9 cellular contexts compared by ENCODE assay signal in genomic region chr3:184284696-184285095, GRCh38. TPM values are rescaled to one million over a fixed set of nuclear protein-coding genes. Genes with fewer than 3 reads are reported as not detected.
DNase-seq lines count a peak whose midpoint lies in the region; ATAC-seq and TF ChIP-seq lines count a peak whose summit lies in the region.
"Had no signal": no experiment of that assay in that cellular context is flagged by ENCODE, and none has a peak within 500 bp of the region (broad histone marks: within the 10 kb centered on the region; RNA-seq: fewer than 3 reads in every experiment).

No MANE protein-coding gene starts in this region.

- no peaks in the 10 kb centered on the region for H3K4me1 ChIP-seq in IMR-90 (ENCODE audit: control insufficient read depth, insufficient read depth, low read length)
- no peaks in the 10 kb centered on the region for H3K4me1 ChIP-seq in OCI-LY1 (ENCODE audit: insufficient read depth, low read length, severe bottlenecking)
- H3K4me1 ChIP-seq in mammary epithelial cell (ENCODE audit: insufficient read depth, low read length), result no peaks in the 10 kb centered on the region
- H3K4me1 ChIP-seq: SJSA1 had no signal

- POLR2A ChIA-PET in IMR-90 (lab: Charles Lee; ENCODE audit: unreplicated experiment), result interaction anchor here (0.6 kb wide), 1 partner anchor 64 kb away, joined by 6 read pairs; no protein-coding TSS in a partner anchor

- CTCF ChIA-PET in IMR-90 (lab: Yijun Ruan, JAX) (interaction anchor here (0.6 kb wide), 1 partner anchor 40 kb away, joined by 3 read pairs; no protein-coding TSS in a partner anchor), mammary epithelial cell (lab: Charles Lee; ENCODE audit: low non-redundant PET) (no interaction called here)

- peak; percentile 94 for ATAC-seq in IMR-90 (ENCODE audit: low read depth)
- ATAC-seq in left lobe of liver, result peak; percentile 88
- ATAC-seq in GM18511 (IDR thresholded peaks at IDR 0.05; ENCODE audit: unreplicated experiment), result no peak
- ATAC-seq in HG03025 (IDR thresholded peaks at IDR 0.05; ENCODE audit: low FRiP score, unreplicated experiment), result no peak

- no peak overlapping the region for H3K56ac ChIP-seq in IMR-90 (ENCODE audit: extremely low read depth, insufficient read depth, low read length)

- no peak overlapping the region for H3K23ac ChIP-seq in IMR-90 (ENCODE audit: low read depth, low read length)

- in situ Hi-C loops in IMR-90 (cut with MboI; ENCODE audit: low sequenced_read_pairs) (loop anchor here (10.0 kb wide), 1 partner anchor 390 kb away; no protein-coding TSS in a partner anchor), mammary epithelial cell (cut with MboI; ENCODE audit: low sequenced_read_pairs in 2 of 2) (loop anchor here (10.0 kb wide), 1 partner anchor 390 kb away; no protein-coding TSS in a partner anchor)

- dilution Hi-C loops in IMR-90 (cut with HindIII; ENCODE audit: low sequenced_read_pairs, unreplicated experiment), result no loop called here
- dilution Hi-C loops in mammary epithelial cell (cut with HindIII; ENCODE audit: low sequenced_read_pairs), result loop anchor here (5.0 kb wide), 1 partner anchor 57 kb away; the partner anchor contains the start of gene VWA5B2

- TF ChIP-seq RAD21 in IMR-90 (IDR thresholded peaks at IDR 0.05; ENCODE audit: low read length), result peak; percentile 63

- H2AK5ac ChIP-seq in IMR-90 (ENCODE audit: low read depth, low read length), result no peak overlapping the region

- intact Hi-C loops in IMR-90 (cut with micrococcal nuclease) (loop anchor here (1.0 to 5.0 kb wide), 2 partner anchors 57 to 389 kb away; partner anchors contain the start of gene VWA5B2), mammary epithelial cell (cut with micrococcal nuclease) (loop anchor here (1.0 to 10.0 kb wide), 6 partner anchors 57 to 398 kb away; partner anchors contain the start of gene ABCC5)

- no peak overlapping the region for H3K4ac ChIP-seq in IMR-90 (ENCODE audit: low read depth, low read length)

- 0% methylated on average over 2 of the region's 4 CpGs; no CpG with 5 or more reads in 1 of the 2 experiments for WGBS in IMR-90 (ENCODE audit: extremely low coverage in 2 of 2, insufficient read length in 1 of 2), 2 experiments
- WGBS in mammary epithelial cell (ENCODE audit: low coverage, missing lambda C conversion rate), result 20% methylated on average over 4 of the region's 4 CpGs

- H3K4me3 ChIP-seq in IMR-90 (ENCODE audit: insufficient read depth, low read depth, low read length) (no peak overlapping the region), OCI-LY1 (ENCODE audit: low read depth, low read length, poor library complexity, severe bottlenecking) (no peak overlapping the region), mammary epithelial cell (replicated peaks in 1 of 3; ENCODE audit: insufficient read depth in 1 of 3, low read depth in 2 of 3, low read length in 3 of 3) (no peak overlapping the region)
- H3K4me3 ChIP-seq: SJSA1 had no signal

- H3K27ac ChIP-seq in IMR-90 (ENCODE audit: insufficient read depth, low read length) (no peak overlapping the region), OCI-LY1 (ENCODE audit: low read depth, low read length, poor library complexity, severe bottlenecking) (no peak overlapping the region), mammary epithelial cell (ENCODE audit: insufficient read depth, low read depth, low read length) (no peak overlapping the region)
- H3K27ac ChIP-seq: SJSA1 had no signal

- DNase-seq in DMS53 treated with DMSO at 0.1 percent for 48 hours (lab: John Stamatoyannopoulos, UW; ENCODE audit: unreplicated experiment) (peak; percentile 73), IMR-90 (peak; percentile 65), mammary epithelial cell (peak; percentile 50), left lobe of liver (ENCODE audit: low spot score) (peak; percentile 59)
- no peak for DNase-seq in effector CD4-positive, alpha-beta T cell

- H2BK5ac ChIP-seq in IMR-90 (ENCODE audit: low read depth, low read length, poor library complexity, severe bottlenecking), result no peak overlapping the region

- H3K4me2 ChIP-seq in IMR-90 (ENCODE audit: low read depth, low read length) (no peak overlapping the region), OCI-LY1 (ENCODE audit: low read length) (no peak overlapping the region), mammary epithelial cell (ENCODE audit: insufficient read depth, low read depth, low read length) (no peak overlapping the region)

- no peak overlapping the region for H2BK120ac ChIP-seq in IMR-90 (ENCODE audit: low read depth, low read length)

- BruUV-seq in IMR-90 (replicated peaks; lab: Mats Ljungman, UMichigan) (no TSS peak), mammary epithelial cell (replicated peaks; lab: Mats Ljungman, UMichigan) (no TSS peak)

- no peaks in the 10 kb centered on the region for H3K9me1 ChIP-seq in IMR-90 (ENCODE audit: insufficient read depth, low read length)

- H3K27me3 ChIP-seq in IMR-90 (ENCODE audit: control insufficient read depth, insufficient read depth, low read length) (peaks cover 41% of the 10 kb centered on the region), OCI-LY1 (ENCODE audit: insufficient read depth, low read length) (peaks cover 7% of the 10 kb centered on the region; the same call in 1 of the 2 replicates), mammary epithelial cell (ENCODE audit: insufficient read depth, low read length) (no peaks in the 10 kb centered on the region)

- no peaks in the 10 kb centered on the region for H3K9me2 ChIP-seq in OCI-LY1 (ENCODE audit: low read depth, low read length)

- H3K9me3 ChIP-seq in IMR-90 (ENCODE audit: control insufficient read depth, insufficient read depth, low read length) (peaks cover 3% of the 10 kb centered on the region), OCI-LY1 (ENCODE audit: low read length) (no peaks in the 10 kb centered on the region), mammary epithelial cell (replicated peaks; ENCODE audit: insufficient read depth, low read length) (no peaks in the 10 kb centered on the region)
- H3K9me3 ChIP-seq: SJSA1 had no signal

- H3K79me1 ChIP-seq in IMR-90 (ENCODE audit: low read depth in 1 of 2, low read length in 2 of 2), result no peaks in the 10 kb centered on the region

- H2AK9ac ChIP-seq in IMR-90 (replicated peaks; ENCODE audit: low read depth, low read length, poor library complexity), result no peak overlapping the region

- no peak overlapping the region for H2BK15ac ChIP-seq in IMR-90 (ENCODE audit: low read depth, low read length)

- TF ChIP-seq CTCF in IMR-90 (conservative IDR thresholded peaks at IDR 0.05; ENCODE audit: low read depth, low read length) (peak; percentile 57), OCI-LY1 (IDR thresholded peaks at IDR 0.05; ENCODE audit: low read length) (peak; percentile 62), mammary epithelial cell (conservative IDR thresholded peaks at IDR 0.05 in 1 of 2, IDR thresholded peaks at IDR 0.05 in 1 of 2; ENCODE audit: extremely low read depth in 1 of 2, insufficient read depth in 1 of 2, low read depth in 1 of 2, low read length in 2 of 2) (peak; percentile 48 to 62)

- no peak overlapping the region for H4K5ac ChIP-seq in IMR-90 (ENCODE audit: low read depth, low read length)

- no peaks in the 10 kb centered on the region for H3F3A ChIP-seq in OCI-LY1 (ENCODE audit: insufficient read depth, low read length)

- H3K14ac ChIP-seq in IMR-90 (replicated peaks; ENCODE audit: low read depth, low read length), result no peak overlapping the region

- H3K79me2 ChIP-seq in OCI-LY1 (ENCODE audit: insufficient read depth, low read length) (no peaks in the 10 kb centered on the region), mammary epithelial cell (ENCODE audit: insufficient read depth, low read length) (no peaks in the 10 kb centered on the region)

- no peak for TF ChIP-seq POLR2A in IMR-90 (IDR thresholded peaks at IDR 0.05; ENCODE audit: low read depth, low read length)

- H2AFZ ChIP-seq in IMR-90 (replicated peaks; ENCODE audit: low read length, poor library complexity), result no peak overlapping the region
- H2AFZ ChIP-seq in OCI-LY1 (ENCODE audit: low read length), result no peak overlapping the region
- no peak overlapping the region for H2AFZ ChIP-seq in mammary epithelial cell (ENCODE audit: low read depth, low read length)

- H2BK20ac ChIP-seq in IMR-90 (ENCODE audit: low read depth, low read length), result no peak overlapping the region

- H3K18ac ChIP-seq in IMR-90 (ENCODE audit: low read depth, low read length), result no peak overlapping the region

- H3K9ac ChIP-seq in IMR-90 (ENCODE audit: low read depth, low read length) (no peak overlapping the region), OCI-LY1 (ENCODE audit: low read length) (no peak overlapping the region), mammary epithelial cell (ENCODE audit: insufficient read depth, low read length) (no peak overlapping the region)

- H4K91ac ChIP-seq in IMR-90 (ENCODE audit: insufficient read depth, low read depth, low read length), result no peak overlapping the region

- no peaks in the 10 kb centered on the region for H3K36me3 ChIP-seq in IMR-90 (ENCODE audit: control insufficient read depth, insufficient read depth, low read length)
- H3K36me3 ChIP-seq in OCI-LY1 (ENCODE audit: insufficient read depth, low read length), result no peaks in the 10 kb centered on the region; the same call in 1 of the 2 replicates
- no peaks in the 10 kb centered on the region for H3K36me3 ChIP-seq in mammary epithelial cell (ENCODE audit: insufficient read depth, low read length)
- H3K36me3 ChIP-seq: SJSA1 had no signal

- H4K8ac ChIP-seq in IMR-90 (ENCODE audit: low read depth in 2 of 2, low read length in 2 of 2), result no peak overlapping the region

- H4K20me1 ChIP-seq in IMR-90 (ENCODE audit: insufficient read depth, low read length), result no peaks in the 10 kb centered on the region
- H4K20me1 ChIP-seq in OCI-LY1 (ENCODE audit: insufficient read depth, low read length), result no peaks in the 10 kb centered on the region
- H4K20me1 ChIP-seq in mammary epithelial cell (ENCODE audit: insufficient read depth, low read length), result no peaks in the 10 kb centered on the region

RNA-seq across cellular contexts. Expression of gene ECE2, which starts 8.9 kb away (rescaled TPM):
- total RNA-seq in IMR-90 (2012; rRNA removed), result not detected in 2 replicates
- not detected in 2 replicates for polyA plus RNA-seq in IMR-90 (2012; rRNA removed)
- polyA plus RNA-seq in IMR-90 (2012; cell fraction: cytosol; rRNA removed), result not detected in 2 replicates
- polyA plus RNA-seq in IMR-90 (2012; cell fraction: nucleus; rRNA removed; ENCODE audit: low replicate concordance), result 0.02 TPM in 1 of 2 replicates, not detected in the other
- under 1 TPM in 1 of 2 donors, not detected in 1; 0.33 TPM for total RNA-seq in mammary epithelial cell
- polyA plus RNA-seq in mammary epithelial cell, result not detected
- not detected for polyA minus RNA-seq in mammary epithelial cell
- not detected for total RNA-seq in left lobe of liver
- total RNA-seq: SJSA1 had no signal

RNA-seq across cellular contexts. Expression of gene PSMD2, which starts 14.3 kb away (rescaled TPM):
- total RNA-seq in IMR-90 (2012; rRNA removed) (697 and 872 TPM in 2 replicates), mammary epithelial cell (100 to 1,000 TPM; 276 to 541 TPM), left lobe of liver (94.1 TPM)
- polyA plus RNA-seq in IMR-90 (2012; rRNA removed) (474 and 514 TPM in 2 replicates), mammary epithelial cell (485 TPM)
- polyA plus RNA-seq in IMR-90 (2012; cell fraction: cytosol; rRNA removed), result 246 and 479 TPM in 2 replicates
- 457 and 630 TPM in 2 replicates for polyA plus RNA-seq in IMR-90 (2012; cell fraction: nucleus; rRNA removed; ENCODE audit: low replicate concordance)
- 594 TPM for polyA minus RNA-seq in mammary epithelial cell

RNA-seq across cellular contexts. Expression of gene CAMK2N2, which starts 23.3 kb away (rescaled TPM):
- total RNA-seq in IMR-90 (2012; rRNA removed) (not detected in 2 replicates), mammary epithelial cell (1 to 10 TPM in 1 of 2 donors, not detected in 1; 3.7 TPM), left lobe of liver (0.43 TPM)
- polyA plus RNA-seq in IMR-90 (2012; rRNA removed) (0.29 and 0.34 TPM in 2 replicates), mammary epithelial cell (0.92 TPM)
- 0.40 and 0.69 TPM in 2 replicates for polyA plus RNA-seq in IMR-90 (2012; cell fraction: cytosol; rRNA removed)
- polyA plus RNA-seq in IMR-90 (2012; cell fraction: nucleus; rRNA removed; ENCODE audit: low replicate concordance), result 0.14 and 0.22 TPM in 2 replicates
- polyA minus RNA-seq in mammary epithelial cell, result 0.98 TPM

RNA-seq across cellular contexts. Expression of gene EIF4G1, which starts 29.7 kb away (rescaled TPM):
- 225 TPM in 2 replicates for total RNA-seq in IMR-90 (2012; rRNA removed)
- polyA plus RNA-seq in IMR-90 (2012; rRNA removed), result 274 and 300 TPM in 2 replicates
- polyA plus RNA-seq in IMR-90 (2012; cell fraction: cytosol; rRNA removed), result 216 and 229 TPM in 2 replicates
- 361 and 453 TPM in 2 replicates for polyA plus RNA-seq in IMR-90 (2012; cell fraction: nucleus; rRNA removed; ENCODE audit: low replicate concordance)
- 100 to 1,000 TPM; 278 to 534 TPM for total RNA-seq in mammary epithelial cell
- polyA plus RNA-seq in mammary epithelial cell, result 528 TPM
- 785 TPM for polyA minus RNA-seq in mammary epithelial cell
- 341 TPM for total RNA-seq in left lobe of liver

RNA-seq across cellular contexts. Expression of gene EEF1AKMT4, which starts 35.2 kb away (rescaled TPM):
- total RNA-seq in IMR-90 (2012; rRNA removed) (2.8 and 2.9 TPM in 2 replicates), mammary epithelial cell (1 to 10 TPM; 5.3 to 8.6 TPM), left lobe of liver (7.0 TPM)
- polyA plus RNA-seq in IMR-90 (2012; rRNA removed) (3.6 and 5.3 TPM in 2 replicates), mammary epithelial cell (19.1 TPM)
- polyA plus RNA-seq in IMR-90 (2012; cell fraction: cytosol; rRNA removed), result 6.1 and 6.6 TPM in 2 replicates
- polyA plus RNA-seq in IMR-90 (2012; cell fraction: nucleus; rRNA removed; ENCODE audit: low replicate concordance), result 1.2 and 2.0 TPM in 2 replicates
- polyA minus RNA-seq in mammary epithelial cell, result 23.2 TPM

Comparison
In these comparisons a context has a peak if more than half of its experiments do, and no peak if none do; other contexts are left out.
1. ATAC-seq: peak in IMR-90 (single experiment) and left lobe of liver (single experiment); none in GM18511 (single experiment) and HG03025 (single experiment).
2. Peak in every context shown above with its lines, with median percentiles within 50 percentile points of each other: CTCF ChIP-seq.